ENCODE assay signal across 21 cellular contexts in genomic region chr6:129141499-129141898, GRCh38.
DNase-seq lines count a peak whose midpoint lies in the region; ATAC-seq and TF ChIP-seq lines count a peak whose summit lies in the region.
"Had no signal": no experiment of that assay in that cellular context is flagged by ENCODE, and none has a peak within 500 bp of the region (broad histone marks: within the 10 kb centered on the region; RNA-seq: fewer than 3 reads in every experiment).

No MANE protein-coding gene starts in this region.

- H4K20me1 ChIP-seq in osteoblast (ENCODE audit: insufficient read depth, low read length): no peaks in the 10 kb centered on the region

- H3K27ac ChIP-seq in foreskin keratinocyte: no peak overlapping the region
- H3K27ac ChIP-seq in osteoblast (ENCODE audit: low read depth, low read length): no peak overlapping the region
- H3K27ac ChIP-seq: A549, pancreas, RWPE1 had no signal

- H3K79me2 ChIP-seq in osteoblast (ENCODE audit: insufficient read depth, low read length): no peaks in the 10 kb centered on the region

- intact Hi-C loops in posterior cingulate gyrus (cut with DNase I): no loop called here

- H3K4me1 ChIP-seq in foreskin keratinocyte (no peaks in the 10 kb centered on the region), osteoblast (ENCODE audit: insufficient read depth, low read length) (no peaks in the 10 kb centered on the region)
- H3K4me1 ChIP-seq: A549, pancreas had no signal

- H3K4me3 ChIP-seq in osteoblast (ENCODE audit: insufficient read depth, low read length): no peak overlapping the region
- H3K4me3 ChIP-seq: A549, pancreas had no signal

- H3K9me3 ChIP-seq in osteoblast (ENCODE audit: low read depth, low read length): no peaks in the 10 kb centered on the region
- H3K9me3 ChIP-seq: A549, pancreas had no signal

- H3K27me3 ChIP-seq in foreskin keratinocyte (no peaks in the 10 kb centered on the region), osteoblast (ENCODE audit: insufficient read depth, low read length) (no peaks in the 10 kb centered on the region)
- H3K27me3 ChIP-seq: pancreas had no signal

- H3K36me3 ChIP-seq in osteoblast (ENCODE audit: insufficient read depth, low read length): no peaks in the 10 kb centered on the region
- H3K36me3 ChIP-seq: pancreas had no signal

- TF ChIP-seq CTCF in foreskin keratinocyte (conservative IDR thresholded peaks at IDR 0.05) (no peak), osteoblast (IDR thresholded peaks at IDR 0.05; ENCODE audit: extremely low read depth, low read depth, low read length) (no peak)

- H2AFZ ChIP-seq in osteoblast (ENCODE audit: low read length): no peak overlapping the region

- DNase-seq in AG08395 (ENCODE audit: low spot score) (peak; percentile 25), amniotic epithelial cell (ENCODE audit: low read depth) (peak; percentile 47), foreskin keratinocyte (peak in 1 of 2 donors; percentile 6), osteoblast (ENCODE audit: insufficient read length, low spot score, missing footprints) (peak; percentile 69), GM19238 (ENCODE audit: insufficient read length, low spot score) (no peak), islet precursor cell (no peak), posterior cingulate gyrus (no peak)
- DNase-seq: activated T-cell treated with anti-CD3 and anti-CD28 coated beads, Interleukin-2, amount 50 U/mL, for 1 hour; CD4-positive, CD25-positive, alpha-beta regulatory T cell; DMS53; GOT3; hippocampal formation; kidney glomerular epithelial cell; NCI-H2227 treated with DMSO at 0.1 percent for 48 hours; pancreas; stimulated activated CD4-positive, alpha-beta T cell treated with anti-CD3 and anti-CD28 coated beads, Interleukin-12 subunit alpha, Interleukin-12 subunit beta, amount 100 ng/mL, for 4 hours; stimulated activated naive CD4-positive, alpha-beta T cell; T-cell had no signal

- no peak overlapping the region for H3K4me2 ChIP-seq in osteoblast (ENCODE audit: insufficient read depth, low read length)
- H3K4me2 ChIP-seq: A549 had no signal

- ATAC-seq in foreskin keratinocyte (peak; percentile 41), GM18861 (IDR thresholded peaks at IDR 0.05; ENCODE audit: unreplicated experiment) (no peak)
- ATAC-seq: A549, pancreas, T-cell had no signal

Comparison
In these comparisons a context has a peak if more than half of its experiments do, and no peak if none do; other contexts are left out.
1. DNase-seq: peak in AG08395 (single experiment), amniotic epithelial cell (single experiment) and osteoblast (single experiment); none in GM19238 (single experiment), islet precursor cell (single experiment) and posterior cingulate gyrus (0 of 10).